In the genomic region with DNA sequence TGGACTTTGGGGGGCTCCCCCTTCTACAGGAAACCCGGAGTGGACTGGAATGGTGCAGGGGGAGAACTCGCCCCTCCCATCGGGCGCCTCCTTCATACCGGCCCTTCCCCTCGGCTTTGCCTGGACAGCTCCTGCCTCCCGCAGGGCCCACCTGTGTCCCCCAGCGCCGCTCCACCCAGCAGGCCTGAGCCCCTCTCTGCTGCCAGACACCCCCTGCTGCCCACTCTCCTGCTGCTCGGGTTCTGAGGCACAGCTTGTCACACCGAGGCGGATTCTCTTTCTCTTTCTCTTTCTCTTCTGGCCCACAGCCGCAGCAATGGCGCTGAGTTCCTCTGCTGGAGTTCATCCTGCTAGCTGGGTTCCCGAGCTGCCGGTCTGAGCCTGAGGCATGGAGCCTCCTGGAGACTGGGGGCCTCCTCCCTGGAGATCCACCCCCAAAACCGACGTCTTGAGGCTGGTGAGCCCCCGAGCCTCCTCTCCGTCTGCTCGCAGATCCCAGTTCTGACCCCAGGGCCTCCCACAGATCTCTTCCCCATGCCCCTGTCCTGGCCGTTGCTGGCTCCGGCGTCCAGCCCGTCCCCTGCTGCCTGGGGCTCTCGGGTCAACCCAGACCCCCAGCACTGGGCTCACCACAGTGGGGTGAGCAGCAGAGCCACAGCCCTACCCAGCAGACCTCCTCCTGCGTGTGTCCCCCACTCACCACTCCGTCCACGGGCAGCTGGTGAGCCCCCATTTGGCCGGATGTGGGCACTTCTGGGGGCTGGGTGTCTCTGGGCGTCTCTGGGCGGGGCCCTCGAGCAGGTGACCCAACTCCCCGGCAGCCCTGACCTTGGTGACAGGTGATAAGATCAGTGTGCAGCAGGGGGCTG, we compare ENCODE assay signal across 1 cellular context.
TF ChIP-seq lines count a peak whose summit lies in the region.

Gene TNFRSF14 (plus strand): TSS at position 95 of the 869 bp plus-strand sequence. CDS start 294 bp downstream, at position 389.

TF ChIP-seq in HepG2, 621 proteins besides CTCF, POLR2A, EP300 and RAD21 (continued from another document):
- TF ChIP-seq ZNF281 (CRISPR knock-in tag; IDR thresholded peaks at IDR 0.05; ENCODE audit: borderline replicate concordance) = no peak
- TF ChIP-seq E2F1 (CRISPR knock-in tag; IDR thresholded peaks at IDR 0.05) = no peak
- no peak for TF ChIP-seq KLF9 (CRISPR knock-in tag; IDR thresholded peaks at IDR 0.05; ENCODE audit: low read depth)
- TF ChIP-seq MLLT10 (CRISPR knock-in tag; IDR thresholded peaks at IDR 0.05) = no peak
- TF ChIP-seq ZNF496 (CRISPR knock-in tag; IDR thresholded peaks at IDR 0.05; ENCODE audit: insufficient replicate concordance) = no peak
